1 cellular context compared by ENCODE assay signal in the genomic region with DNA sequence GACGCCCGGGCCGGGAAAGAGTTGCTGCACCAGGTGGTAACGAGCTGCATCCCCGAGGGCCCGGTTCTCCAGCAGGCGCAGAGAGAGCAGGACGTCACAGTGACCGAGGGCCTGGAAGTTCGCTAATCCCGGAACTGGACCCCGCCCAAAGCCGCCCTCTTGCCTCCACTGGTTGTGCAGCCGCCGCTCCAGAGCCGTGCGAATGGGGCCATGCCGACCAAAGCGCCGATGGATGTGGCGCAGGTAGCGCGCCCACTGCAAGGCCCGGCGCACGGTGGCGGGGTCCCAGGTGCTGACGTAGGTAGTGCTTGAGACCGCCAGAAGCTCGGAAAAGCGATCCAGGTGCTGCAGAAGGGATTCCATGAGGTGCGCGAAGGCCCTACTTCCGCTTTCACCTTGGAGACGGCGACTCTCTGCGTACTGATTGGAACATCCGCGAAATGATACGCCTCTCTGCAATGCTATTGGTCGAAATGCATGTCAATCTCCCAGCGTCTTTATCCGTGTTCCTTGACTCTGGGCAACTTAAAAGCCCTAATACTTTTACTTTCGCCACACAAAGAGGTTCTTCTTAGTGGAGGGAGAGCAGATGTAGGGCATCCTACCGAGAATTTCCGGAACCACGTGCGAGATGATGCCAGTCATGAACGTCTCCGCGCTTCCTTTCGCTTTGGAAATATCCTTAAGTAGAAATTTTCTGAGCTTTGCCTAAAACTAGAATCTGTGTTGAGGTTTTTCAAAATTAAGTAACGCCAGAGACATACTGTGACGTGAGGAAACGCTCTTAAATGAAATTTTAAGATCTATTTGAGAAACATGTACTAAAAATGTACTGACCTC.
TF ChIP-seq lines count a peak whose summit lies in the region.

A gene with protein sequence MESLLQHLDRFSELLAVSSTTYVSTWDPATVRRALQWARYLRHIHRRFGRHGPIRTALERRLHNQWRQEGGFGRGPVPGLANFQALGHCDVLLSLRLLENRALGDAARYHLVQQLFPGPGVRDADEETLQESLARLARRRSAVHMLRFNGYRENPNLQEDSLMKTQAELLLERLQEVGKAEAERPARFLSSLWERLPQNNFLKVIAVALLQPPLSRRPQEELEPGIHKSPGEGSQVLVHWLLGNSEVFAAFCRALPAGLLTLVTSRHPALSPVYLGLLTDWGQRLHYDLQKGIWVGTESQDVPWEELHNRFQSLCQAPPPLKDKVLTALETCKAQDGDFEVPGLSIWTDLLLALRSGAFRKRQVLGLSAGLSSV (minus strand): TSS at position 376 of the 840 bp plus-strand sequence. CDS start 13 bp downstream, at position 363.

TF ChIP-seq in HepG2, 621 proteins besides CTCF, POLR2A, EP300 and RAD21 (continued from another document and continues in another):
- TF ChIP-seq KDM5B (CRISPR knock-in tag; IDR thresholded peaks at IDR 0.05; ENCODE audit: borderline replicate concordance) (peak; percentile 77), ZBTB1 (CRISPR knock-in tag; IDR thresholded peaks at IDR 0.05; ENCODE audit: borderline replicate concordance) (no peak), ZNF317 (CRISPR knock-in tag; IDR thresholded peaks at IDR 0.05) (peak; percentile 79), ZNF563 (CRISPR knock-in tag; IDR thresholded peaks at IDR 0.05) (peak; percentile 66; the same call in 1 of the 2 replicates), ZNF484 (CRISPR knock-in tag; IDR thresholded peaks at IDR 0.05; ENCODE audit: borderline replicate concordance, low read depth) (no peak; the same call in 1 of the 2 replicates), HHEX (CRISPR knock-in tag; IDR thresholded peaks at IDR 0.05) (no peak), ISL2 (CRISPR knock-in tag; IDR thresholded peaks at IDR 0.05) (0 out of 2 replicates have a peak, but pooled peaks have one; percentile 30), HNRNPH1 (optimal IDR thresholded peaks at IDR 0.05; ENCODE audit: low read depth, low read length) (no peak), MATR3 (CRISPR knock-in tag; IDR thresholded peaks at IDR 0.05) (no peak), ZNF136 (CRISPR knock-in tag; IDR thresholded peaks at IDR 0.05; ENCODE audit: low read depth) (no peak), EHMT2 (IDR thresholded peaks at IDR 0.05; ENCODE audit: borderline replicate concordance, low read depth, low read length) (0 out of 2 replicates have a peak, but pooled peaks have one; percentile 3), ZNF30 (CRISPR knock-in tag; IDR thresholded peaks at IDR 0.05) (no peak), MIER3 (CRISPR knock-in tag; IDR thresholded peaks at IDR 0.05; ENCODE audit: borderline replicate concordance) (0 out of 2 replicates have a peak, but pooled peaks have one; percentile 10), ZZZ3 (CRISPR knock-in tag; IDR thresholded peaks at IDR 0.05; ENCODE audit: borderline replicate concordance) (peak; percentile 55; the same call in 1 of the 2 replicates), FOXK1 (CRISPR knock-in tag; IDR thresholded peaks at IDR 0.05; ENCODE audit: borderline replicate concordance, low read depth) (0 out of 2 replicates have a peak, but pooled peaks have one; percentile 12), ZSCAN20 (CRISPR knock-in tag; IDR thresholded peaks at IDR 0.05; ENCODE audit: borderline replicate concordance) (no peak; the same call in none of the 2 replicates), TSC22D2 (CRISPR knock-in tag; IDR thresholded peaks at IDR 0.05; ENCODE audit: borderline replicate concordance) (peak; percentile 58; the same call in 1 of the 2 replicates), ZNF724P (CRISPR knock-in tag; IDR thresholded peaks at IDR 0.05; ENCODE audit: borderline replicate concordance) (0 out of 2 replicates have a peak, but pooled peaks have one; percentile 51), CAMTA2 (CRISPR knock-in tag; IDR thresholded peaks at IDR 0.05; ENCODE audit: borderline replicate concordance) (no peak; the same call in 1 of the 2 replicates), KDM5A (IDR thresholded peaks at IDR 0.05; ENCODE audit: borderline replicate concordance, low read length) (peak; percentile 1; the same call in 1 of the 2 replicates)
- TF ChIP-seq, protein P1, sequence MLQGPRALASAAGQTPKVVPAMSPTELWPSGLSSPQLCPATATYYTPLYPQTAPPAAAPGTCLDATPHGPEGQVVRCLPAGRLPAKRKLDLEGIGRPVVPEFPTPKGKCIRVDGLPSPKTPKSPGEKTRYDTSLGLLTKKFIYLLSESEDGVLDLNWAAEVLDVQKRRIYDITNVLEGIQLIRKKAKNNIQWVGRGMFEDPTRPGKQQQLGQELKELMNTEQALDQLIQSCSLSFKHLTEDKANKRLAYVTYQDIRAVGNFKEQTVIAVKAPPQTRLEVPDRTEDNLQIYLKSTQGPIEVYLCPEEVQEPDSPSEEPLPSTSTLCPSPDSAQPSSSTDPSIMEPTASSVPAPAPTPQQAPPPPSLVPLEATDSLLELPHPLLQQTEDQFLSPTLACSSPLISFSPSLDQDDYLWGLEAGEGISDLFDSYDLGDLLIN (CRISPR knock-in tag; IDR thresholded peaks at IDR 0.05; ENCODE audit: borderline replicate concordance) = no peak
- TF ChIP-seq, protein P2, sequence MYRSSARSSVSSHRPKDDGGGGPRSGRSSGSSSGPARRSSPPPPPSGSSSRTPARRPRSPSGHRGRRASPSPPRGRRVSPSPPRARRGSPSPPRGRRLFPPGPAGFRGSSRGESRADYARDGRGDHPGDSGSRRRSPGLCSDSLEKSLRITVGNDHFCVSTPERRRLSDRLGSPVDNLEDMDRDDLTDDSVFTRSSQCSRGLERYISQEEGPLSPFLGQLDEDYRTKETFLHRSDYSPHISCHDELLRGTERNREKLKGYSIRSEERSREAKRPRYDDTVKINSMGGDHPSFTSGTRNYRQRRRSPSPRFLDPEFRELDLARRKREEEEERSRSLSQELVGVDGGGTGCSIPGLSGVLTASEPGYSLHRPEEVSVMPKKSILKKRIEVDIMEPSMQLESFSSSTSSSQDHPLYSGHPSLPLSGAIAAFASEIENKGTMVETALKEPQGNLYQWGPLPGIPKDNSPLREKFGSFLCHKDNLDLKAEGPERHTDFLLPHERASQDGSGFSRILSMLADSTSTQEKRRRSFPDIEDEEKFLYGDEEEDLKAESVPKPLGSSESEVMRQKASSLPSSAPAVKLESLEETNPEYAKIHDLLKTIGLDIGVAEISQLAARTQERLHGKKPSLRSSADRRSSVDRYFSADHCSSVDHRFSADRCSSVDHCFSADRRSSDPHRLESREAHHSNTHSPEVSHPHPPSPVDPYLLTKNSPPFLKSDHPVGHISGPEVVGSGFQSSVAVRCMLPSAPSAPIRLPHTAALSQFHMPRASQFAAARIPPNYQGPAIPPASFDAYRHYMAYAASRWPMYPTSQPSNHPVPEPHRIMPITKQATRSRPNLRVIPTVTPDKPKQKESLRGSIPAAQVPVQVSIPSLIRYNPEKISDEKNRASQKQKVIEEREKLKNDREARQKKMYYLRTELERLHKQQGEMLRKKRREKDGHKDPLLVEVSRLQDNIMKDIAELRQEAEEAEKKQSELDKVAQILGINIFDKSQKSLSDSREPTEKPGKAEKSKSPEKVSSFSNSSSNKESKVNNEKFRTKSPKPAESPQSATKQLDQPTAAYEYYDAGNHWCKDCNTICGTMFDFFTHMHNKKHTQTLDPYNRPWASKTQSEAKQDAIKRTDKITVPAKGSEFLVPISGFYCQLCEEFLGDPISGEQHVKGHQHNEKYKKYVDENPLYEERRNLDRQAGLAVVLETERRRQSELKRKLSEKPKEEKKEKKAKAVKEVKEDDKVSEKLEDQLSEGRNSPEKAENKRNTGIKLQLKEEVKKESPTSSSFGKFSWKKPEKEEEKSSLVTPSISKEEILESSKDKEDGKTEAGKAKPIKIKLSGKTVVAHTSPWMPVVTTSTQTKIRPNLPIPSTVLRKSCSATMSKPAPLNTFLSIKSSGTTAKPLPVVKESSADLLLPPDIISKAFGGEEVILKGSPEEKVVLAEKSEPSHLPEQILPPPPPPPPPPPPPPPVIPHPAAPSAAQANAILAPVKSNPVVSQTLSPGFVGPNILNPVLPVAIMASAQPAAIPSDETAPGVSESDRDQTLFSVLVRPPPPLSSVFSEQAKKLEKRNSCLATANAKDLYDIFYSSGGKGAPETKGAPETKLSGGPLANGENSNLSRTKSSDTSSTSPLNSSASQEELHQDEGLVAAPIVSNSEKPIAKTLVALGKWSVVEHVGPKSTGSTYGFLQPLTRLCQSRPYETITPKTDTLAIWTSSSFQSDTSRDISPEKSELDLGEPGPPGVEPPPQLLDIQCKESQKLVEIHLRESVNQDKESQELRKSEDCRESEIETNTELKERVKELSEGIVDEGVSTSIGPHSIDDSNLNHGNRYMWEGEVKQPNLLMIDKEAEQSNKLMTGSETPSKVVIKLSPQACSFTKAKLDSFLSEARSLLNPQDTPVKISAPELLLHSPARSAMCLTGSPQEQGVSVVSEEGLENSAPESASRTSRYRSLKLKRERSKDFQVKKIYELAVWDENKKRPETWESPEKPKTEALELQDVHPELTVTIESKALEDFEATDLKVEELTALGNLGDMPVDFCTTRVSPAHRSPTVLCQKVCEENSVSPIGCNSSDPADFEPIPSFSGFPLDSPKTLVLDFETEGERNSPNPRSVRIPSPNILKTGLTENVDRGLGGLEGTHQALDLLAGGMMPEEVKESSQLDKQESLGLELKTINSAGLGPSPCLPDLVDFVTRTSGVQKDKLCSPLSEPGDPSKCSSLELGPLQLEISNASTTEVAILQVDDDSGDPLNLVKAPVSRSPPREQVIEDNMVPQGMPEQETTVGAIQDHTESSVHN (CRISPR knock-in tag; IDR thresholded peaks at IDR 0.05) = no peak
- TF ChIP-seq, protein P3, sequence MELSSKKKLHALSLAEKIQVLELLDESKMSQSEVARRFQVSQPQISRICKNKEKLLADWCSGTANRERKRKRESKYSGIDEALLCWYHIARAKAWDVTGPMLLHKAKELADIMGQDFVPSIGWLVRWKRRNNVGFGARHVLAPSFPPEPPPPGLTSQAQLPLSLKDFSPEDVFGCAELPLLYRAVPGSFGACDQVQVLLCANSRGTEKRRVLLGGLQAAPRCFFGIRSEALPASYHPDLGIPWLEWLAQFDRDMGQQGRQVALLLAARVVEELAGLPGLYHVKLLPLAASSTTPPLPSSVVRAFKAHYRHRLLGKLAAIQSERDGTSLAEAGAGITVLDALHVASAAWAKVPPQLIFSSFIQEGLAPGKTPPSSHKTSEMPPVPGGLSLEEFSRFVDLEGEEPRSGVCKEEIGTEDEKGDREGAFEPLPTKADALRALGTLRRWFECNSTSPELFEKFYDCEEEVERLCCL (CRISPR knock-in tag; IDR thresholded peaks at IDR 0.05; ENCODE audit: borderline replicate concordance) = no peak
- TF ChIP-seq, protein P4, sequence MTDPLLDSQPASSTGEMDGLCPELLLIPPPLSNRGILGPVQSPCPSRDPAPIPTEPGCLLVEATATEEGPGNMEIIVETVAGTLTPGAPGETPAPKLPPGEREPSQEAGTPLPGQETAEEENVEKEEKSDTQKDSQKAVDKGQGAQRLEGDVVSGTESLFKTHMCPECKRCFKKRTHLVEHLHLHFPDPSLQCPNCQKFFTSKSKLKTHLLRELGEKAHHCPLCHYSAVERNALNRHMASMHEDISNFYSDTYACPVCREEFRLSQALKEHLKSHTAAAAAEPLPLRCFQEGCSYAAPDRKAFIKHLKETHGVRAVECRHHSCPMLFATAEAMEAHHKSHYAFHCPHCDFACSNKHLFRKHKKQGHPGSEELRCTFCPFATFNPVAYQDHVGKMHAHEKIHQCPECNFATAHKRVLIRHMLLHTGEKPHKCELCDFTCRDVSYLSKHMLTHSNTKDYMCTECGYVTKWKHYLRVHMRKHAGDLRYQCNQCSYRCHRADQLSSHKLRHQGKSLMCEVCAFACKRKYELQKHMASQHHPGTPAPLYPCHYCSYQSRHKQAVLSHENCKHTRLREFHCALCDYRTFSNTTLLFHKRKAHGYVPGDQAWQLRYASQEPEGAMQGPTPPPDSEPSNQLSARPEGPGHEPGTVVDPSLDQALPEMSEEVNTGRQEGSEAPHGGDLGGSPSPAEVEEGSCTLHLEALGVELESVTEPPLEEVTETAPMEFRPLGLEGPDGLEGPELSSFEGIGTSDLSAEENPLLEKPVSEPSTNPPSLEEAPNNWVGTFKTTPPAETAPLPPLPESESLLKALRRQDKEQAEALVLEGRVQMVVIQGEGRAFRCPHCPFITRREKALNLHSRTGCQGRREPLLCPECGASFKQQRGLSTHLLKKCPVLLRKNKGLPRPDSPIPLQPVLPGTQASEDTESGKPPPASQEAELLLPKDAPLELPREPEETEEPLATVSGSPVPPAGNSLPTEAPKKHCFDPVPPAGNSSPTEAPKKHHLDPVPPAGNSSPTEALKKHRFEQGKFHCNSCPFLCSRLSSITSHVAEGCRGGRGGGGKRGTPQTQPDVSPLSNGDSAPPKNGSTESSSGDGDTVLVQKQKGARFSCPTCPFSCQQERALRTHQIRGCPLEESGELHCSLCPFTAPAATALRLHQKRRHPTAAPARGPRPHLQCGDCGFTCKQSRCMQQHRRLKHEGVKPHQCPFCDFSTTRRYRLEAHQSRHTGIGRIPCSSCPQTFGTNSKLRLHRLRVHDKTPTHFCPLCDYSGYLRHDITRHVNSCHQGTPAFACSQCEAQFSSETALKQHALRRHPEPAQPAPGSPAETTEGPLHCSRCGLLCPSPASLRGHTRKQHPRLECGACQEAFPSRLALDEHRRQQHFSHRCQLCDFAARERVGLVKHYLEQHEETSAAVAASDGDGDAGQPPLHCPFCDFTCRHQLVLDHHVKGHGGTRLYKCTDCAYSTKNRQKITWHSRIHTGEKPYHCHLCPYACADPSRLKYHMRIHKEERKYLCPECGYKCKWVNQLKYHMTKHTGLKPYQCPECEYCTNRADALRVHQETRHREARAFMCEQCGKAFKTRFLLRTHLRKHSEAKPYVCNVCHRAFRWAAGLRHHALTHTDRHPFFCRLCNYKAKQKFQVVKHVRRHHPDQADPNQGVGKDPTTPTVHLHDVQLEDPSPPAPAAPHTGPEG (CRISPR knock-in tag; IDR thresholded peaks at IDR 0.05) = peak; percentile 75; the same call in 1 of the 2 replicates
- TF ChIP-seq, protein P5, sequence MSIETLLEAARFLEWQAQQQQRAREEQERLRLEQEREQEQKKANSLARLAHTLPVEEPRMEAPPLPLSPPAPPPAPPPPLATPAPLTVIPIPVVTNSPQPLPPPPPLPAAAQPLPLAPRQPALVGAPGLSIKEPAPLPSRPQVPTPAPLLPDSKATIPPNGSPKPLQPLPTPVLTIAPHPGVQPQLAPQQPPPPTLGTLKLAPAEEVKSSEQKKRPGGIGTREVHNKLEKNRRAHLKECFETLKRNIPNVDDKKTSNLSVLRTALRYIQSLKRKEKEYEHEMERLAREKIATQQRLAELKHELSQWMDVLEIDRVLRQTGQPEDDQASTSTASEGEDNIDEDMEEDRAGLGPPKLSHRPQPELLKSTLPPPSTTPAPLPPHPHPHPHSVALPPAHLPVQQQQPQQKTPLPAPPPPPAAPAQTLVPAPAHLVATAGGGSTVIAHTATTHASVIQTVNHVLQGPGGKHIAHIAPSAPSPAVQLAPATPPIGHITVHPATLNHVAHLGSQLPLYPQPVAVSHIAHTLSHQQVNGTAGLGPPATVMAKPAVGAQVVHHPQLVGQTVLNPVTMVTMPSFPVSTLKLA (IDR thresholded peaks at IDR 0.05) = no peak
- TF ChIP-seq, protein P6, sequence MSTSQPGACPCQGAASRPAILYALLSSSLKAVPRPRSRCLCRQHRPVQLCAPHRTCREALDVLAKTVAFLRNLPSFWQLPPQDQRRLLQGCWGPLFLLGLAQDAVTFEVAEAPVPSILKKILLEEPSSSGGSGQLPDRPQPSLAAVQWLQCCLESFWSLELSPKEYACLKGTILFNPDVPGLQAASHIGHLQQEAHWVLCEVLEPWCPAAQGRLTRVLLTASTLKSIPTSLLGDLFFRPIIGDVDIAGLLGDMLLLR (CRISPR knock-in tag; IDR thresholded peaks at IDR 0.05) = peak; percentile 85
